ENCODE assay signal across 20 cellular contexts in genomic region chr9:134412298-134412711, GRCh38.
A peak's percentile ranks its signal among the peaks of the same experiment; 100 is the strongest.
DNase-seq lines count a peak whose midpoint lies in the region; FAIRE-seq and TF ChIP-seq lines count a peak whose summit lies in the region.
"Had no signal": no experiment of that assay in that cellular context is flagged by ENCODE, and none has a peak within 500 bp of the region (broad histone marks: within the 10 kb centered on the region; RNA-seq: fewer than 3 reads in every experiment).

No MANE protein-coding gene starts in this region.

- peaks cover 86% of the 10 kb centered on the region for H3K36me3 ChIP-seq in BLaER1
- peaks cover 0 to 28% of the 10 kb centered on the region in 2 experiments; a peak in 1 of 3 replicates for H3K36me3 ChIP-seq in HEK293 (ENCODE audit: control insufficient read depth in 2 of 2, insufficient read depth in 1 of 2, low read length in 2 of 2)
- peaks cover 6% of the 10 kb centered on the region for H3K36me3 ChIP-seq in endodermal cell (ENCODE audit: control insufficient read depth, insufficient read depth, low read length)
- no peaks in the 10 kb centered on the region for H3K36me3 ChIP-seq in testis (ENCODE audit: low read depth, missing control alignments)

- DNase-seq in endodermal cell (peak; percentile 72), progenitor cell of endocrine pancreas (ENCODE audit: low spot score, unreplicated experiment) (no peak), GM19239 (ENCODE audit: insufficient read length, low spot score) (no peak), NCI-H187 treated with DMSO at 0.1 percent for 48 hours (lab: John Stamatoyannopoulos, UW) (no peak), NCI-H128 (lab: John Stamatoyannopoulos, UW; ENCODE audit: unreplicated experiment) (no peak), testis (no peak)
- DNase-seq: activated CD8-positive, alpha-beta T cell treated with anti-CD3 and anti-CD28 coated beads for 36 hours; activated naive CD8-positive, alpha-beta T cell treated with anti-CD3 and anti-CD28 coated beads for 36 hours; activated T-cell treated with anti-CD3 and anti-CD28 coated beads, Interleukin-2, amount 50 U/mL, for 4 hours; erythroblast; NCI-H1417 treated with DMSO at 0.1 percent for 48 hours; SHP77; stomach; T-helper 1 cell; WERI-Rb-1 had no signal

- H3K27ac Mint-ChIP-seq in endodermal cell (no peak overlapping the region), progenitor cell of endocrine pancreas (no peak overlapping the region)
- H3K27ac Mint-ChIP-seq: activated CD8-positive, alpha-beta T cell treated with anti-CD3 and anti-CD28 coated beads for 36 hours; activated naive CD8-positive, alpha-beta T cell treated with anti-CD3 and anti-CD28 coated beads for 36 hours had no signal

- TF ChIP-seq CTCF in HEK293 (tag by site-specific recombination; IDR thresholded peaks at IDR 0.05), result no peak
- no peak for TF ChIP-seq CTCF in endodermal cell (conservative IDR thresholded peaks at IDR 0.05)
- peak; percentile 7 for TF ChIP-seq CTCF in progenitor cell of endocrine pancreas (IDR thresholded peaks at IDR 0.05; ENCODE audit: unreplicated experiment)
- TF ChIP-seq CTCF in testis (IDR thresholded peaks at IDR 0.05), result no peak

- H3K27me3 Mint-ChIP-seq in endodermal cell (ENCODE audit: insufficient read depth) (no peaks in the 10 kb centered on the region), progenitor cell of endocrine pancreas (no peaks in the 10 kb centered on the region)
- H3K27me3 Mint-ChIP-seq: activated CD8-positive, alpha-beta T cell treated with anti-CD3 and anti-CD28 coated beads for 36 hours; activated naive CD8-positive, alpha-beta T cell treated with anti-CD3 and anti-CD28 coated beads for 36 hours; brain had no signal

- H3K27me3 ChIP-seq in BLaER1, result no peaks in the 10 kb centered on the region
- H3K27me3 ChIP-seq in endodermal cell (ENCODE audit: control insufficient read depth, insufficient read depth, low read length, poor library complexity, severe bottlenecking), result no peaks in the 10 kb centered on the region
- H3K27me3 ChIP-seq in testis, result no peaks in the 10 kb centered on the region
- H3K27me3 ChIP-seq: stomach had no signal

- no peak for FAIRE-seq in GM19239 (lab: Jason Lieb, UNC)
- FAIRE-seq: GM12891 had no signal

- H3K36me3 Mint-ChIP-seq in endodermal cell (ENCODE audit: low read depth) (peaks cover 13% of the 10 kb centered on the region), progenitor cell of endocrine pancreas (ENCODE audit: insufficient read depth) (peaks cover 1% of the 10 kb centered on the region)
- H3K36me3 Mint-ChIP-seq: activated naive CD8-positive, alpha-beta T cell treated with anti-CD3 and anti-CD28 coated beads for 36 hours; brain had no signal

- no peak overlapping the region for H3K4me3 Mint-ChIP-seq in endodermal cell
- H3K4me3 Mint-ChIP-seq in progenitor cell of endocrine pancreas (ENCODE audit: low read depth), result no peak overlapping the region
- H3K4me3 Mint-ChIP-seq: activated CD8-positive, alpha-beta T cell treated with anti-CD3 and anti-CD28 coated beads for 36 hours; activated naive CD8-positive, alpha-beta T cell treated with anti-CD3 and anti-CD28 coated beads for 36 hours; activated T-cell treated with anti-CD3 and anti-CD28 coated beads, Interleukin-2, amount 50 U/mL, for 4 hours; neural crest cell had no signal

- H3K9me3 Mint-ChIP-seq in endodermal cell (no peaks in the 10 kb centered on the region), progenitor cell of endocrine pancreas (ENCODE audit: low read depth) (no peaks in the 10 kb centered on the region)
- H3K9me3 Mint-ChIP-seq: activated CD8-positive, alpha-beta T cell treated with anti-CD3 and anti-CD28 coated beads for 36 hours; activated naive CD8-positive, alpha-beta T cell treated with anti-CD3 and anti-CD28 coated beads for 36 hours; activated T-cell treated with anti-CD3 and anti-CD28 coated beads, Interleukin-2, amount 50 U/mL, for 4 hours; brain; neural crest cell had no signal

- H4K20me1 ChIP-seq in BLaER1, result peaks cover 98% of the 10 kb centered on the region

- H3K9me3 ChIP-seq in BLaER1 (no peaks in the 10 kb centered on the region), HEK293 (ENCODE audit: control insufficient read depth, insufficient read depth, low read depth, low read length) (no peaks in the 10 kb centered on the region), endodermal cell (ENCODE audit: control insufficient read depth, low read length) (no peaks in the 10 kb centered on the region), testis (no peaks in the 10 kb centered on the region)
- H3K9me3 ChIP-seq: stomach had no signal

- H3K4me1 Mint-ChIP-seq in endodermal cell (no peaks in the 10 kb centered on the region), progenitor cell of endocrine pancreas (ENCODE audit: low read depth) (no peaks in the 10 kb centered on the region)

- peaks cover 51% of the 10 kb centered on the region for H3K4me1 ChIP-seq in BLaER1
- 0 out of 2 replicates have a peak, but pooled peaks cover 3% of the 10 kb centered on the region for H3K4me1 ChIP-seq in HEK293 (ENCODE audit: control insufficient read depth, insufficient read depth, low read length)
- no peaks in the 10 kb centered on the region for H3K4me1 ChIP-seq in endodermal cell (ENCODE audit: control insufficient read depth, insufficient read depth, low read length)
- peaks cover 55% of the 10 kb centered on the region for H3K4me1 ChIP-seq in testis

- CTCF ChIA-PET in HEK293 (lab: Yijun Ruan, JAX), result interaction anchor here (0.6 to 2.0 kb wide), 3 partner anchors 30 to 286 kb away, joined by 3 to 5 read pairs (median 3); no protein-coding TSS in a partner anchor

- H3K27ac ChIP-seq in BLaER1 (no peak overlapping the region), HEK293 (ENCODE audit: extremely low read depth, low read depth, low read length) (no peak overlapping the region), endodermal cell (ENCODE audit: low read depth, low read length) (no peak overlapping the region), testis (no peak overlapping the region)
- H3K27ac ChIP-seq: WERI-Rb-1 had no signal

- no peak for TF ChIP-seq POLR2A in testis (IDR thresholded peaks at IDR 0.05)

- intact Hi-C loops in testis (cut with DNase I; ENCODE audit: low total_unique reads), result no loop called here

- H3K9ac ChIP-seq in BLaER1 (0 out of 2 replicates have a peak overlapping the region, but pooled peaks have one; percentile 16), endodermal cell (ENCODE audit: extremely low read depth, low read length, poor library complexity, severe bottlenecking) (no peak overlapping the region)

- WGBS in endodermal cell (ENCODE audit: insufficient coverage in 1 of 2, insufficient read length in 1 of 2), 2 experiments, result 90% methylated on average over 10 to 16 of the region's 16 CpGs
- 69 to 84% methylated on average over 7 to 16 of the region's 16 CpGs for WGBS in testis, 2 donors

- no peak overlapping the region for H3K4me3 ChIP-seq in BLaER1
- H3K4me3 ChIP-seq in HEK293 (ENCODE audit: low read depth, low read length), result no peak overlapping the region
- H3K4me3 ChIP-seq in endodermal cell (ENCODE audit: low read length), result no peak overlapping the region
- H3K4me3 ChIP-seq in testis, result no peak overlapping the region
- H3K4me3 ChIP-seq: stomach had no signal

- H3K4me2 ChIP-seq in BLaER1, result peak overlapping the region; percentile 24; the same call in 1 of the 2 replicates

- POLR2A ChIA-PET in HEK293 (lab: Yijun Ruan, JAX), result no interaction called here

TF ChIP-seq in HEK293, 187 proteins besides CTCF, POLR2A, EP300 and RAD21 (continues in another document):
- TF ChIP-seq ZXDB (tag by site-specific recombination; IDR thresholded peaks at IDR 0.05) (no peak), ZNF26 (tag by site-specific recombination; IDR thresholded peaks at IDR 0.05) (no peak), ZNF664 (tag by site-specific recombination; IDR thresholded peaks at IDR 0.05) (no peak), ZNF148 (tag by site-specific recombination; IDR thresholded peaks at IDR 0.05; ENCODE audit: borderline replicate concordance) (no peak), EGR2 (tag by site-specific recombination; IDR thresholded peaks at IDR 0.05; ENCODE audit: low read depth) (0 out of 2 replicates have a peak, but pooled peaks have one; percentile 22), ZNF549 (tag by site-specific recombination; IDR thresholded peaks at IDR 0.05) (no peak), MYNN (tag by site-specific recombination; IDR thresholded peaks at IDR 0.05; ENCODE audit: borderline replicate concordance) (no peak)
